In genomic region chr5:4987431-4987830, GRCh38 we compare ENCODE assay signal across 20 cellular contexts.
"Had no signal": no experiment of that assay in that cellular context is flagged by ENCODE, and none has a peak within 500 bp of the region (broad histone marks: within the 10 kb centered on the region; RNA-seq: fewer than 3 reads in every experiment).

No MANE protein-coding gene starts in this region.

- H3K4me3 ChIP-seq: K562 had no signal

- DNase-seq: Kasumi-1, MM.1S, NCI-H1092 treated with DMSO at 0.1 percent for 48 hours, NCI-H1436, NCI-H187, NCI-H2029, NCI-H2081 treated with DMSO at 0.1 percent for 48 hours, NCI-H2171, NCI-H226, NCI-H446, NCI-H510A, NCI-H524 treated with DMSO at 0.1 percent for 48 hours, NCI-H69, NCI-H774, SHP77 had no signal

- H3K9ac ChIP-seq: KMS-11 had no signal

- H3K27ac ChIP-seq: HL-60, KMS-11, RWPE1 had no signal

- ATAC-seq: K562, SK-N-SH treated with all-trans-retinoic acid at 6 μM for 48 hours had no signal
